Comparison of ENCODE assay signal across 10 cellular contexts in the genomic region with DNA sequence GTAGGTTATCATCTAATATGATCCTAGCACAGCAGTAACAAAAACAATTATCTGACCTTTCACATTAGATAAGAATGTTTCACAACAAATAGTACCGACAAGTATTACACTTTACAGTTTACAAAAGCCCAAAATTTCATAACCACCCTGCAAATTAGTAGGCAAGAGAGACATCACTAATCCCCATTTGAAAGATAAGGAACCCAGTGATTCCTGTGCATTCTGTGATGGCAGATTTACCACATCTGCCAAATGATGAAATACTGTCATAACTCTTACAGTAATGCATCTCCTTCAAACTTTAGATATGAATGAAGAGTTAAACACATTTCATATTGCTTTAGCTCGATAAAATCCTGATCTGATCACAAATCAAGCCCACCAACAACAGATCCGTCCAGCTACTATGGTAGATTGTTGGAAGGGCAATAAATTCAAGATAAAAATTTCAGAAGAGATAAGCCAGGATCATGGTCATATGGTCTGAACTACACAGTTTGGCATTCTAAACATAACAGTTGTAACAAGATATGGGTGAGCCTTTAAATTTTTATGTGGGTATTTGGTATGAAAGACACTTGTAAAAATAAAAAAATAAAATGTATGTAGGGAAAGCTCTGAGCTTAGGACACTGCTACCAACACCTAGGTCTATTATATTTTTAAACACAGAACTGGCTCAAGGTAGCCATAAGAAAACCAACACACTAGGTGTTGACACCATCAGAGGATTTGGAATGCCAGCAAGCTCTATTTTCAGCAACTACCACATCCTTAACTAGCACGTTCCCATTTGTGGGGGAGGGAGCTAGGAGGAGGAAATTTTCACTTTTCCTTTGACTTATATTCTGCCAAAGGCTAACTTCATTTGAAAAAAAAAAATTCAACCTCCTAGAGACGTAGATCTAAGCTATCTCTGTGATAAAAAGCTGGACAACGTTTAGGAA. TPM values are rescaled to one million over a fixed set of nuclear protein-coding genes. Genes with fewer than 3 reads are reported as not detected.
A peak's percentile ranks its signal among the peaks of the same experiment; 100 is the strongest.
DNase-seq lines count a peak whose midpoint lies in the region; ATAC-seq and TF ChIP-seq lines count a peak whose summit lies in the region.
"Had no signal": no experiment of that assay in that cellular context is flagged by ENCODE, and none has a peak within 500 bp of the region (broad histone marks: within the 10 kb centered on the region; RNA-seq: fewer than 3 reads in every experiment).

No MANE protein-coding gene starts in this region.

- 27 to 31% methylated on average over 6 of the region's 6 CpGs for WGBS in GM23248 (ENCODE audit: low coverage in 1 of 2, low lambda C conversion rate in 2 of 2, missing lambda C conversion rate in 2 of 2), 2 experiments
- 14 to 35% methylated on average over 6 of the region's 6 CpGs for WGBS in sigmoid colon, 2 donors

- no peak overlapping the region for H2AFZ ChIP-seq in GM23248

- intact Hi-C loops in sigmoid colon (cut with DNase I) = no loop called here

- no peak for TF ChIP-seq POLR2A in sigmoid colon (IDR thresholded peaks at IDR 0.05)

- in situ Hi-C loops in GM23248 (cut with MboI) = no loop called here

- H3K36me3 ChIP-seq in GM23248 (ENCODE audit: low read depth) = no peaks in the 10 kb centered on the region
- no peaks in the 10 kb centered on the region for H3K36me3 ChIP-seq in sigmoid colon

- no peak for ATAC-seq in HG03175 (IDR thresholded peaks at IDR 0.05; ENCODE audit: unreplicated experiment)

- peaks cover 79% of the 10 kb centered on the region for H4K20me1 ChIP-seq in GM23248 (ENCODE audit: insufficient read depth)

- H3K27me3 ChIP-seq in GM23248 (replicated peaks; ENCODE audit: insufficient read depth) (no peaks in the 10 kb centered on the region), sigmoid colon (no peaks in the 10 kb centered on the region)

- H3K9me3 ChIP-seq in GM23248 (ENCODE audit: low read depth) = no peaks in the 10 kb centered on the region
- no peaks in the 10 kb centered on the region for H3K9me3 ChIP-seq in sigmoid colon

- H3K9ac ChIP-seq in GM23248 = no peak overlapping the region; the same call in 1 of the 2 replicates

- peak; percentile 41 for DNase-seq in GM23248
- peak; percentile 68 for DNase-seq in SIG-M5 treated with dmso at 0.1 percent for 504 hours (lab: John Stamatoyannopoulos, UW; ENCODE audit: unreplicated experiment)
- DNase-seq in fibroblast of the aortic adventitia (ENCODE audit: low read depth) = peak; percentile 75
- DNase-seq in sigmoid colon = no peak
- DNase-seq in SW480 (ENCODE audit: low spot score) = no peak
- DNase-seq in SW 1271 (lab: John Stamatoyannopoulos, UW) = no peak
- no peak for DNase-seq in NCI-H1930 (lab: John Stamatoyannopoulos, UW)
- DNase-seq: NCI-H1092, WERI-Rb-1 had no signal

- TF ChIP-seq CTCF in fibroblast of the aortic adventitia (IDR thresholded peaks at IDR 0.05; ENCODE audit: insufficient read depth, low read length) (no peak), sigmoid colon (IDR thresholded peaks at IDR 0.05) (no peak)

- H3K27ac ChIP-seq in GM23248 (peak overlapping the region; percentile 19), sigmoid colon (peak overlapping the region; percentile 49 to 98 (median 79))
- H3K27ac ChIP-seq: WERI-Rb-1 had no signal

- peak overlapping the region; percentile 14; the same call in 1 of the 2 replicates for H3K4me3 ChIP-seq in GM23248
- no peak overlapping the region for H3K4me3 ChIP-seq in fibroblast of the aortic adventitia (ENCODE audit: low read depth, low read length)
- no peak overlapping the region for H3K4me3 ChIP-seq in sigmoid colon

- H3K79me2 ChIP-seq in GM23248 (ENCODE audit: insufficient read depth) = peaks cover 100% of the 10 kb centered on the region

- H3K4me2 ChIP-seq in GM23248 (ENCODE audit: unreplicated experiment) = peak overlapping the region; percentile 49

- H3K4me1 ChIP-seq in GM23248 (ENCODE audit: insufficient read depth) = peaks cover 46% of the 10 kb centered on the region
- H3K4me1 ChIP-seq in sigmoid colon = peaks cover 0 to 99% (median 96%) of the 10 kb centered on the region in 4 donors

- no peak for TF ChIP-seq EP300 in sigmoid colon (IDR thresholded peaks at IDR 0.05)

- H3F3A ChIP-seq in GM23248 (ENCODE audit: insufficient read depth) = peaks cover 44% of the 10 kb centered on the region

- no peaks in the 10 kb centered on the region for H3K9me2 ChIP-seq in GM23248 (ENCODE audit: insufficient read depth)

RNA-seq across cellular contexts. Expression of a gene that starts 9.3 kb away (rescaled TPM):
- 255 and 287 TPM in 2 replicates for total RNA-seq in GM23248 (2014; rRNA removed; shearing (Covaris generic))
- polyA plus RNA-seq in GM23248 (2016; fragmentation: Nextera tagmentation; extraction: Ambion mirVana) = 599 and 605 TPM in 2 replicates
- 628 and 1,755 TPM in 2 replicates for total RNA-seq in fibroblast of the aortic adventitia (ENCODE audit: low replicate concordance)
- 100 to 1,000 TPM; 353 to 507 (median 431) TPM for total RNA-seq in sigmoid colon
- 100 to 1,000 TPM; 312 to 440 (median 350) TPM for polyA plus RNA-seq in sigmoid colon

Comparison
In these comparisons a context has a peak if more than half of its experiments do, and no peak if none do; other contexts are left out.
1. DNase-seq: peak in GM23248 (single experiment), SIG-M5 treated with dmso at 0.1 percent for 504 hours (single experiment) and fibroblast of the aortic adventitia (single experiment); none in sigmoid colon (single experiment), SW480 (single experiment), SW 1271 (0 of 2) and NCI-H1930 (0 of 2).